Comparison of ENCODE assay signal across 8 cellular contexts in the genomic region with DNA sequence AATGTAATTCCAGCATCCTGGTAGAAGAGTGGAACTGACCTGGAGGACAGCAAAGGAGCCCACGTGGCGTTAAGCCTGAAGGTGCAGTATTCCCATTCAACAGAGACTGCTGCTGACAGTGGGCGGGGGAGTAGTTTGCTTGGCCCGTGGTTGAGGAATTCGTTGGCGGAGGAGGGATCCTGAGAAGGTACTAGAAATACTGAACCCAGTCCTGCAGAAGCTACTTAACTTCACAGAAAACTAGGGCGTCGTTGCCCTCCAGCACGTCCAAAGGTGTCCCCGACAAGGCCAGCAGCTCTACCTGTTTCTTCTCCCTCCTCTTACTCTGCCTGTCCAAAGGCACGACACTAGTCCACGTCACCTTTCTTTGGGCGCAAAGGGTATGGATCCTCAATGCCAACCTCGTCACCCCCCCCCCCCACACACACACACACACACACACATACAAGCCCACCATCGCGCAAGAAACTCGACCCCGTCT. TPM values are rescaled to one million over a fixed set of nuclear protein-coding genes. Genes with fewer than 3 reads are reported as not detected.
A peak's percentile ranks its signal among the peaks of the same experiment; 100 is the strongest.
DNase-seq lines count a peak whose midpoint lies in the region; ATAC-seq lines count a peak whose summit lies in the region.

No MANE protein-coding gene starts in this region.

- H3K27ac ChIP-seq in ectodermal cell (ENCODE audit: insufficient read depth, low read depth, low read length, poor library complexity, severe bottlenecking) (no peak overlapping the region), mesenchymal stem cell (ENCODE audit: low read length, poor library complexity, severe bottlenecking) (no peak overlapping the region), temporal lobe (ENCODE audit: low read depth, low read length) (peak overlapping the region; percentile 38)

- peak overlapping the region; percentile 97 for H3K4me3 Mint-ChIP-seq in T-helper 1 cell treated with Interleukin-12 subunit alpha and Interleukin-12 subunit beta and Interleukin-4 antibody, amounts not matched to agents 30 μg/mL and 1 μg/mL, for 36 hours

- peaks cover 1% of the 10 kb centered on the region for H3K79me1 ChIP-seq in mesenchymal stem cell (replicated peaks; ENCODE audit: low read length, poor library complexity, severe bottlenecking)

- H3K27me3 ChIP-seq in ectodermal cell (ENCODE audit: control insufficient read depth, insufficient read depth, low read length, poor library complexity, severe bottlenecking) (no peaks in the 10 kb centered on the region), mesenchymal stem cell (ENCODE audit: control insufficient read depth in 1 of 2, insufficient read depth in 1 of 2, low read length in 2 of 2) (no peaks in the 10 kb centered on the region)

- WGBS in ectodermal cell, 2 experiments = 14 to 15% methylated on average over 18 of the region's 18 CpGs
- 59% methylated on average over 18 of the region's 18 CpGs for WGBS in mesenchymal stem cell

- peak overlapping the region; percentile 30 for H2AFZ ChIP-seq in mesenchymal stem cell (ENCODE audit: low read depth, low read length)

- no peak overlapping the region for H2AK5ac ChIP-seq in mesenchymal stem cell (ENCODE audit: low read length, severe bottlenecking)

- peak overlapping the region in 1 of 2 experiments; percentile 26 for H3K14ac ChIP-seq in mesenchymal stem cell (ENCODE audit: low read length in 2 of 2)

- no peaks in the 10 kb centered on the region for H3K27me3 Mint-ChIP-seq in T-helper 1 cell treated with Interleukin-12 subunit alpha and Interleukin-12 subunit beta and Interleukin-4 antibody, amounts not matched to agents 30 μg/mL and 1 μg/mL, for 36 hours (ENCODE audit: low read depth)

- H4K8ac ChIP-seq in mesenchymal stem cell (ENCODE audit: low read length) = peak overlapping the region; percentile 87

- no peak overlapping the region for H3K23ac ChIP-seq in mesenchymal stem cell (ENCODE audit: low read length in 2 of 2)

- peak overlapping the region; percentile 62 for H3K4me2 ChIP-seq in mesenchymal stem cell (ENCODE audit: low read length, poor library complexity, severe bottlenecking)

- H3K4me1 Mint-ChIP-seq in T-helper 1 cell treated with Interleukin-12 subunit alpha and Interleukin-12 subunit beta and Interleukin-4 antibody, amounts not matched to agents 30 μg/mL and 1 μg/mL, for 36 hours (ENCODE audit: low read depth) = peaks cover 56% of the 10 kb centered on the region

- peak overlapping the region; percentile 61 for H3K4me3 ChIP-seq in ectodermal cell (ENCODE audit: insufficient read depth, low read depth, low read length)
- peak overlapping the region; percentile 60 to 93 for H3K4me3 ChIP-seq in mesenchymal stem cell (ENCODE audit: insufficient read depth in 1 of 2, low read depth in 1 of 2, low read length in 2 of 2)

- H2BK15ac ChIP-seq in mesenchymal stem cell (ENCODE audit: low read depth, poor library complexity, severe bottlenecking) = no peak overlapping the region

- H2BK12ac ChIP-seq in mesenchymal stem cell (ENCODE audit: low read length in 2 of 2) = no peak overlapping the region

- H3K9ac ChIP-seq in mesenchymal stem cell (ENCODE audit: low read length) = peak overlapping the region; percentile 95

- no peak for DNase-seq in T-helper 1 cell
- DNase-seq in RPMI8226 = peak; percentile 34
- DNase-seq in mesenchymal stem cell = no peak
- DNase-seq in SKM-1 treated with dmso at 0.1 percent for 144 hours (lab: John Stamatoyannopoulos, UW; ENCODE audit: unreplicated experiment) = no peak

- no peak overlapping the region for H3K18ac ChIP-seq in mesenchymal stem cell (ENCODE audit: low read depth in 1 of 2, low read length in 2 of 2)

- H3K9me3 ChIP-seq in ectodermal cell (ENCODE audit: control insufficient read depth, low read length) (no peaks in the 10 kb centered on the region), mesenchymal stem cell (ENCODE audit: control insufficient read depth, low read length) (no peaks in the 10 kb centered on the region)

- no peak overlapping the region for H3K4ac ChIP-seq in mesenchymal stem cell (ENCODE audit: low read depth in 1 of 2, low read length in 2 of 2)

- peak overlapping the region; percentile 99 for H3K27ac Mint-ChIP-seq in T-helper 1 cell treated with Interleukin-12 subunit alpha and Interleukin-12 subunit beta and Interleukin-4 antibody, amounts not matched to agents 30 μg/mL and 1 μg/mL, for 36 hours

- H2BK5ac ChIP-seq in mesenchymal stem cell (ENCODE audit: low read depth, low read length, poor library complexity, severe bottlenecking) = no peak overlapping the region

- H3K9me3 Mint-ChIP-seq in T-helper 1 cell treated with Interleukin-12 subunit alpha and Interleukin-12 subunit beta and Interleukin-4 antibody, amounts not matched to agents 30 μg/mL and 1 μg/mL, for 36 hours = no peaks in the 10 kb centered on the region

- H4K91ac ChIP-seq in mesenchymal stem cell (ENCODE audit: low read length) = peak overlapping the region; percentile 7

- H2BK120ac ChIP-seq in mesenchymal stem cell (ENCODE audit: low read depth, low read length) = no peak overlapping the region

- H3K4me1 ChIP-seq in ectodermal cell (ENCODE audit: control insufficient read depth, insufficient read depth, low read length) (peaks cover 5% of the 10 kb centered on the region), mesenchymal stem cell (ENCODE audit: control insufficient read depth, insufficient read depth, low read depth, low read length) (peaks cover 3% of the 10 kb centered on the region)

- peak; percentile 4 for ATAC-seq in HG03039 (IDR thresholded peaks at IDR 0.05; ENCODE audit: unreplicated experiment)

- H3K36me3 Mint-ChIP-seq in T-helper 1 cell treated with Interleukin-12 subunit alpha and Interleukin-12 subunit beta and Interleukin-4 antibody, amounts not matched to agents 30 μg/mL and 1 μg/mL, for 36 hours (ENCODE audit: low read depth) = peaks cover 30% of the 10 kb centered on the region

- no peaks in the 10 kb centered on the region for H3K36me3 ChIP-seq in ectodermal cell (ENCODE audit: control insufficient read depth, insufficient read depth, low read length)
- H3K36me3 ChIP-seq in mesenchymal stem cell (ENCODE audit: control insufficient read depth in 1 of 2, insufficient read depth in 2 of 2, low read depth in 1 of 2, low read length in 2 of 2) = peaks cover 0 to 24% of the 10 kb centered on the region in 2 experiments

RNA-seq across cellular contexts. Expression of gene PUS7L, which starts 0.3 kb away (rescaled TPM):
- polyA plus RNA-seq in ectodermal cell (2013, experiment 1 of 4) = 14.3 TPM
- 18.8 TPM for polyA plus RNA-seq in ectodermal cell (2013, experiment 2 of 4)
- polyA plus RNA-seq in ectodermal cell (2013, experiment 3 of 4) = 12.4 TPM
- 15.2 TPM for polyA plus RNA-seq in ectodermal cell (2013, experiment 4 of 4)
- polyA plus RNA-seq in mesenchymal stem cell (2013, experiment 1 of 2) = 7.1 TPM
- polyA plus RNA-seq in mesenchymal stem cell (2013, experiment 2 of 2) = 5.8 TPM
- total RNA-seq in temporal lobe = 29.5 TPM

RNA-seq across cellular contexts. Expression of gene IRAK4, which starts 0.5 kb away (rescaled TPM):
- 11.0 TPM for polyA plus RNA-seq in ectodermal cell (2013, experiment 1 of 4)
- 11.0 TPM for polyA plus RNA-seq in ectodermal cell (2013, experiment 2 of 4)
- 8.6 TPM for polyA plus RNA-seq in ectodermal cell (2013, experiment 3 of 4)
- 8.5 TPM for polyA plus RNA-seq in ectodermal cell (2013, experiment 4 of 4)
- polyA plus RNA-seq in mesenchymal stem cell (2013, experiment 1 of 2) = 4.8 TPM
- polyA plus RNA-seq in mesenchymal stem cell (2013, experiment 2 of 2) = 4.6 TPM
- 3.7 TPM for total RNA-seq in temporal lobe

RNA-seq across cellular contexts. Expression of gene TWF1, which starts 47.8 kb away (rescaled TPM):
- 40.9 TPM for polyA plus RNA-seq in ectodermal cell (2013, experiment 1 of 4)
- 37.2 TPM for polyA plus RNA-seq in ectodermal cell (2013, experiment 2 of 4)
- polyA plus RNA-seq in ectodermal cell (2013, experiment 3 of 4) = 34.6 TPM
- polyA plus RNA-seq in ectodermal cell (2013, experiment 4 of 4) = 39.6 TPM
- 78.9 TPM for polyA plus RNA-seq in mesenchymal stem cell (2013, experiment 1 of 2)
- 82.7 TPM for polyA plus RNA-seq in mesenchymal stem cell (2013, experiment 2 of 2)
- total RNA-seq in temporal lobe = 120 TPM
